ENCODE assay signal across 16 cellular contexts in genomic region chrX:153929576-153929975, GRCh38. TPM values are rescaled to one million over a fixed set of nuclear protein-coding genes. Genes with fewer than 3 reads are reported as not detected.
DNase-seq lines count a peak whose midpoint lies in the region; ATAC-seq and TF ChIP-seq lines count a peak whose summit lies in the region.
"Had no signal": no experiment of that assay in that cellular context is flagged by ENCODE, and none has a peak within 500 bp of the region (broad histone marks: within the 10 kb centered on the region; RNA-seq: fewer than 3 reads in every experiment).

No MANE protein-coding gene starts in this region.

- peak overlapping the region; percentile 55 for H3K9ac ChIP-seq in Karpas-422 (ENCODE audit: low read length)
- no peak overlapping the region for H3K9ac ChIP-seq in colonic mucosa (ENCODE audit: low read depth in 2 of 2, low read length in 2 of 2)

- TF ChIP-seq POLR2A in gastrocnemius medialis (IDR thresholded peaks at IDR 0.05): no peak

- H3K27ac ChIP-seq in Karpas-422 (ENCODE audit: low read length): peak overlapping the region; percentile 63
- peak overlapping the region; percentile 80 to 85 (median 83) for H3K27ac ChIP-seq in gastrocnemius medialis
- no peak overlapping the region for H3K27ac ChIP-seq in colonic mucosa
- H3K27ac ChIP-seq in osteoblast (ENCODE audit: low read depth, low read length): no peak overlapping the region
- H3K27ac ChIP-seq: foreskin keratinocyte had no signal

- in situ Hi-C loops in gastrocnemius medialis (cut with MboI; ENCODE audit: low sequenced_read_pairs in 4 of 4): loop anchor here in 1 of 4 donors (25.0 kb wide), 1 partner anchor 142 kb away; the partner anchor contains the start of genes IDH3G, SRPK3 and SSR4

- intact Hi-C loops in gastrocnemius medialis (cut with DNase I; ENCODE audit: low total_unique reads) (loop anchor here (5.0 to 10.0 kb wide), 3 partner anchors 118 to 585 kb away; partner anchors contain the start of genes CCNQ and FAM3A), colonic mucosa (cut with DNase I) (no loop called here)

- no peaks in the 10 kb centered on the region; the same call in 1 of the 2 replicates for H4K20me1 ChIP-seq in Karpas-422 (ENCODE audit: insufficient read depth, low read depth, low read length)
- peaks cover 46% of the 10 kb centered on the region for H4K20me1 ChIP-seq in osteoblast (ENCODE audit: insufficient read depth, low read length)

- peaks cover 33% of the 10 kb centered on the region for H3K4me1 Mint-ChIP-seq in activated CD8-positive, alpha-beta memory T cell treated with anti-CD3 and anti-CD28 coated beads, Interleukin-2, amount 10 ng/mL, durations not matched to agents 7 days and 5 days
- peaks cover 16% of the 10 kb centered on the region for H3K4me1 Mint-ChIP-seq in activated naive CD8-positive, alpha-beta T cell treated with anti-CD3 and anti-CD28 coated beads for 36 hours

- ATAC-seq in activated CD8-positive, alpha-beta memory T cell treated with anti-CD3 and anti-CD28 coated beads, Interleukin-2, amount 10 ng/mL, durations not matched to agents 7 days and 5 days: no peak
- ATAC-seq in gastrocnemius medialis: no peak
- ATAC-seq in GM21390 (IDR thresholded peaks at IDR 0.05; ENCODE audit: unreplicated experiment): no peak
- ATAC-seq: foreskin keratinocyte, SK-N-SH treated with all-trans-retinoic acid at 6 μM for 48 hours had no signal

- H3K9me2 ChIP-seq in Karpas-422 (replicated peaks; ENCODE audit: insufficient read depth, low read length): no peaks in the 10 kb centered on the region

- H3K27me3 Mint-ChIP-seq in activated CD8-positive, alpha-beta memory T cell treated with anti-CD3 and anti-CD28 coated beads, Interleukin-2, amount 10 ng/mL, durations not matched to agents 7 days and 5 days: no peaks in the 10 kb centered on the region
- H3K27me3 Mint-ChIP-seq in activated naive CD8-positive, alpha-beta T cell treated with anti-CD3 and anti-CD28 coated beads for 36 hours: no peaks in the 10 kb centered on the region

- H3K36me3 Mint-ChIP-seq in activated CD8-positive, alpha-beta memory T cell treated with anti-CD3 and anti-CD28 coated beads, Interleukin-2, amount 10 ng/mL, durations not matched to agents 7 days and 5 days: peaks cover 20% of the 10 kb centered on the region
- H3K36me3 Mint-ChIP-seq in activated naive CD8-positive, alpha-beta T cell treated with anti-CD3 and anti-CD28 coated beads for 36 hours: peaks cover 25% of the 10 kb centered on the region

- H3K27me3 ChIP-seq in Karpas-422 (ENCODE audit: low read length) (no peaks in the 10 kb centered on the region), gastrocnemius medialis (no peaks in the 10 kb centered on the region), colonic mucosa (no peaks in the 10 kb centered on the region), osteoblast (ENCODE audit: insufficient read depth, low read length) (peaks cover 6% of the 10 kb centered on the region)
- H3K27me3 ChIP-seq: foreskin keratinocyte, uterus had no signal

- H2AFZ ChIP-seq in Karpas-422 (ENCODE audit: low read length) (no peak overlapping the region), osteoblast (ENCODE audit: low read length) (no peak overlapping the region)

- H3K9me3 ChIP-seq in Karpas-422 (ENCODE audit: low read length): no peaks in the 10 kb centered on the region
- no peaks in the 10 kb centered on the region for H3K9me3 ChIP-seq in gastrocnemius medialis
- no peaks in the 10 kb centered on the region for H3K9me3 ChIP-seq in colonic mucosa
- H3K9me3 ChIP-seq in osteoblast (ENCODE audit: low read depth, low read length): no peaks in the 10 kb centered on the region
- H3K9me3 ChIP-seq: uterus had no signal

- CTCF ChIA-PET in activated CD8-positive, alpha-beta memory T cell treated with anti-CD3 and anti-CD28 coated beads, Interleukin-2, amount 10 ng/mL, durations not matched to agents 7 days and 5 days (lab: Charles Lee): interaction anchor here (10.2 kb wide), 1 partner anchor 19 kb away, joined by 190 read pairs; the partner anchor contains the start of gene RENBP

- no peak for DNase-seq in activated CD8-positive, alpha-beta memory T cell treated with anti-CD3 and anti-CD28 coated beads, Interleukin-2, amount 10 ng/mL, durations not matched to agents 7 days and 5 days
- DNase-seq in activated CD8-positive, alpha-beta memory T cell treated with anti-CD3 and anti-CD28 coated beads, Interleukin-2, amount 50 U/mL, for 48 hours: no peak
- DNase-seq in Karpas-422: no peak
- no peak for DNase-seq in activated naive CD8-positive, alpha-beta T cell treated with anti-CD3 and anti-CD28 coated beads for 36 hours
- DNase-seq in gastrocnemius medialis: no peak
- no peak for DNase-seq in colonic mucosa
- no peak for DNase-seq in osteoblast (ENCODE audit: insufficient read length, low spot score, missing footprints)
- DNase-seq: activated CD4-positive, alpha-beta T cell treated with anti-CD3 and anti-CD28 coated beads, Interleukin-2, amount 50 U/mL, for 4 hours; aorta; DMS79; foreskin keratinocyte; kidney glomerular epithelial cell; NCI-H82; uterus had no signal

- peak overlapping the region; percentile 76 for H3K27ac Mint-ChIP-seq in activated CD8-positive, alpha-beta memory T cell treated with anti-CD3 and anti-CD28 coated beads, Interleukin-2, amount 10 ng/mL, durations not matched to agents 7 days and 5 days
- H3K27ac Mint-ChIP-seq in activated naive CD8-positive, alpha-beta T cell treated with anti-CD3 and anti-CD28 coated beads for 36 hours: peak overlapping the region; percentile 29

- peak overlapping the region; percentile 84 for H3K4me3 Mint-ChIP-seq in activated CD8-positive, alpha-beta memory T cell treated with anti-CD3 and anti-CD28 coated beads, Interleukin-2, amount 10 ng/mL, durations not matched to agents 7 days and 5 days
- peak overlapping the region; percentile 74 for H3K4me3 Mint-ChIP-seq in activated naive CD8-positive, alpha-beta T cell treated with anti-CD3 and anti-CD28 coated beads for 36 hours

- TF ChIP-seq CTCF in gastrocnemius medialis (IDR thresholded peaks at IDR 0.05 in 4 of 5, conservative IDR thresholded peaks at IDR 0.05 in 1 of 5): no peak
- no peak for TF ChIP-seq CTCF in colonic mucosa (IDR thresholded peaks at IDR 0.05)
- no peak for TF ChIP-seq CTCF in osteoblast (IDR thresholded peaks at IDR 0.05; ENCODE audit: extremely low read depth, low read depth, low read length)

- H3K79me2 ChIP-seq in Karpas-422 (ENCODE audit: low read length): peaks cover 26% of the 10 kb centered on the region
- H3K79me2 ChIP-seq in osteoblast (ENCODE audit: insufficient read depth, low read length): peaks cover 37% of the 10 kb centered on the region

- H3K9me3 Mint-ChIP-seq in activated CD8-positive, alpha-beta memory T cell treated with anti-CD3 and anti-CD28 coated beads, Interleukin-2, amount 10 ng/mL, durations not matched to agents 7 days and 5 days (ENCODE audit: low read depth): no peaks in the 10 kb centered on the region
- no peaks in the 10 kb centered on the region for H3K9me3 Mint-ChIP-seq in activated naive CD8-positive, alpha-beta T cell treated with anti-CD3 and anti-CD28 coated beads for 36 hours

- H3K4me1 ChIP-seq in Karpas-422 (ENCODE audit: low read length) (peaks cover 49% of the 10 kb centered on the region), gastrocnemius medialis (peaks cover 10 to 25% of the 10 kb centered on the region in 2 donors), colonic mucosa (no peaks in the 10 kb centered on the region), osteoblast (ENCODE audit: insufficient read depth, low read length) (peaks cover 9% of the 10 kb centered on the region)
- H3K4me1 ChIP-seq: foreskin keratinocyte had no signal

- H3K4me3 ChIP-seq in Karpas-422 (ENCODE audit: low read length): peak overlapping the region; percentile 24; the same call in 1 of the 2 replicates
- H3K4me3 ChIP-seq in gastrocnemius medialis: no peak overlapping the region
- H3K4me3 ChIP-seq in colonic mucosa: no peak overlapping the region
- H3K4me3 ChIP-seq in osteoblast (ENCODE audit: insufficient read depth, low read length): no peak overlapping the region
- H3K4me3 ChIP-seq: uterus had no signal

- H3K36me3 ChIP-seq in Karpas-422 (ENCODE audit: insufficient read depth, low read length): 0 out of 2 replicates have a peak, but pooled peaks cover 4% of the 10 kb centered on the region
- peaks cover 0 to 25% of the 10 kb centered on the region in 2 donors for H3K36me3 ChIP-seq in gastrocnemius medialis
- H3K36me3 ChIP-seq in colonic mucosa: no peaks in the 10 kb centered on the region
- H3K36me3 ChIP-seq in osteoblast (ENCODE audit: insufficient read depth, low read length): peaks cover 22% of the 10 kb centered on the region
- H3K36me3 ChIP-seq: uterus had no signal

- H3K4me2 ChIP-seq in Karpas-422 (ENCODE audit: low read depth, low read length, poor library complexity, severe bottlenecking) (peak overlapping the region; percentile 36), osteoblast (ENCODE audit: insufficient read depth, low read length) (no peak overlapping the region)

RNA-seq across cellular contexts. Expression of gene ARHGAP4, which starts 3.5 kb away (rescaled TPM):
- 100 to 1,000 TPM; 188 to 300 TPM for total RNA-seq in activated CD8-positive, alpha-beta memory T cell treated with anti-CD3 and anti-CD28 coated beads, Interleukin-2, amount 10 ng/mL, durations not matched to agents 7 days and 5 days
- 104 and 218 TPM in 2 replicates for total RNA-seq in Karpas-422 (2014; rRNA removed; shearing (Covaris generic); ENCODE audit: low replicate concordance)
- 100 to 1,000 TPM; 112 to 123 TPM for total RNA-seq in activated naive CD8-positive, alpha-beta T cell treated with anti-CD3 and anti-CD28 coated beads for 36 hours
- 10 to 100 TPM in 1 of 4 donors, 1 to 10 TPM in 3; 2.6 to 10.7 (median 4.4) TPM for total RNA-seq in gastrocnemius medialis
- 10 to 100 TPM; 19.9 to 30.0 TPM for total RNA-seq in colonic mucosa
- 0.88 and 1.4 TPM in 2 replicates for total RNA-seq in osteoblast

RNA-seq across cellular contexts. Expression of gene NAA10, which starts 5.3 kb away (rescaled TPM):
- total RNA-seq in activated CD8-positive, alpha-beta memory T cell treated with anti-CD3 and anti-CD28 coated beads, Interleukin-2, amount 10 ng/mL, durations not matched to agents 7 days and 5 days: 100 to 1,000 TPM in 1 of 2 experiments, 10 to 100 TPM in 1; 92.8 to 115 TPM
- total RNA-seq in Karpas-422 (2014; rRNA removed; shearing (Covaris generic); ENCODE audit: low replicate concordance): 103 and 144 TPM in 2 replicates
- total RNA-seq in activated naive CD8-positive, alpha-beta T cell treated with anti-CD3 and anti-CD28 coated beads for 36 hours: 100 to 1,000 TPM; 150 to 153 TPM
- total RNA-seq in gastrocnemius medialis (100 to 1,000 TPM in 2 of 4 donors, 10 to 100 TPM in 2; 76.3 to 175 (median 111) TPM), colonic mucosa (100 to 1,000 TPM in 1 of 2 donors, 10 to 100 TPM in 1; 55.9 to 115 TPM), osteoblast (43.4 and 46.3 TPM in 2 replicates)

RNA-seq across cellular contexts. Expression of gene RENBP, which starts 14.9 kb away (rescaled TPM):
- total RNA-seq in activated CD8-positive, alpha-beta memory T cell treated with anti-CD3 and anti-CD28 coated beads, Interleukin-2, amount 10 ng/mL, durations not matched to agents 7 days and 5 days: 1 to 10 TPM; 6.8 to 7.5 TPM
- total RNA-seq in Karpas-422 (2014; rRNA removed; shearing (Covaris generic); ENCODE audit: low replicate concordance): 0.22 and 0.26 TPM in 2 replicates
- 10 to 100 TPM; 15.2 to 15.7 TPM for total RNA-seq in activated naive CD8-positive, alpha-beta T cell treated with anti-CD3 and anti-CD28 coated beads for 36 hours
- total RNA-seq in gastrocnemius medialis (1 to 10 TPM; 1.8 to 2.6 (median 2.0) TPM), colonic mucosa (1 to 10 TPM; 3.3 to 5.0 TPM), osteoblast (6.5 TPM in 2 replicates)

RNA-seq across cellular contexts. Expression of gene AVPR2, which starts 25.1 kb away (rescaled TPM):
- total RNA-seq in activated CD8-positive, alpha-beta memory T cell treated with anti-CD3 and anti-CD28 coated beads, Interleukin-2, amount 10 ng/mL, durations not matched to agents 7 days and 5 days: not detected
- total RNA-seq in Karpas-422 (2014; rRNA removed; shearing (Covaris generic); ENCODE audit: low replicate concordance): not detected in 2 replicates
- total RNA-seq in activated naive CD8-positive, alpha-beta T cell treated with anti-CD3 and anti-CD28 coated beads for 36 hours: not detected
- total RNA-seq in gastrocnemius medialis (1 to 10 TPM; 1.5 to 3.8 (median 2.0) TPM), colonic mucosa (under 1 TPM in 1 of 2 donors, not detected in 1; 0.24 TPM), osteoblast (not detected in 2 replicates)
- total RNA-seq: foreskin keratinocyte had no signal

RNA-seq across cellular contexts. Expression of gene HCFC1, which starts 42.0 kb away (rescaled TPM):
- 100 to 1,000 TPM; 136 to 138 TPM for total RNA-seq in activated CD8-positive, alpha-beta memory T cell treated with anti-CD3 and anti-CD28 coated beads, Interleukin-2, amount 10 ng/mL, durations not matched to agents 7 days and 5 days
- 16.8 and 29.4 TPM in 2 replicates for total RNA-seq in Karpas-422 (2014; rRNA removed; shearing (Covaris generic); ENCODE audit: low replicate concordance)
- total RNA-seq in activated naive CD8-positive, alpha-beta T cell treated with anti-CD3 and anti-CD28 coated beads for 36 hours: 100 to 1,000 TPM; 140 to 142 TPM
- 10 to 100 TPM; 15.9 to 56.4 (median 51.8) TPM for total RNA-seq in gastrocnemius medialis
- 10 to 100 TPM; 36.6 to 80.5 TPM for total RNA-seq in colonic mucosa
- total RNA-seq in osteoblast: 22.1 and 24.6 TPM in 2 replicates

Comparison
In these comparisons a context has a peak if more than half of its experiments do, and no peak if none do; other contexts are left out.
1. H3K27ac ChIP-seq: peak in Karpas-422 (single experiment) and gastrocnemius medialis (4 of 4); none in colonic mucosa (single experiment) and osteoblast (single experiment).